19 cellular contexts compared by ENCODE assay signal in the genomic region with DNA sequence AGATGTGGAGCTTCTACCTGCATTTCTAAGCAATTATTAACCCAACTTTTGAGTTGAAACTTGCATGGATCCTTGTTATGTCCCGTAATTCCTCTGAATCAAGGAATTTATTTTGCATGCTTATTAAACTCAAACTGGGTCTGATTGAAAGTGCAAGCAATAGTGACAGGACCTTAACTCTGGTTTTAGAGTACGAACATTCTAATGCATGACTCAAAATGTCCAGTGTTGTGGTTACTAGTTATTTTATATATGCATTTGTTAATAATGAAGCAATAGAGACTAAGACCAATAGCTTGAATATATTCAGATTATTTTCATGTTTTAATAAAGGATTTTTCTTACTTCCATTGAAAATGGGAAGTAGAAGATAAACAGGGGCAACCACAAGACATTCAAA.
"Had no signal": no experiment of that assay in that cellular context is flagged by ENCODE, and none has a peak within 500 bp of the region (broad histone marks: within the 10 kb centered on the region; RNA-seq: fewer than 3 reads in every experiment).

No MANE protein-coding gene starts in this region.

- FAIRE-seq: bronchial epithelial cell, urothelium cell line had no signal

- DNase-seq: activated CD4-positive, alpha-beta T cell treated with anti-CD3 and anti-CD28 coated beads for 1 hour; activated CD4-positive, alpha-beta T cell treated with anti-CD3 and anti-CD28 coated beads, Interleukin-2, amount 50 U/mL, for 4 hours; activated gamma-delta T cell; activated T-cell treated with anti-CD3 and anti-CD28 coated beads, Interleukin-2, amount 50 U/mL, for 72 hours; effector CD4-positive, alpha-beta T cell; gastrocnemius medialis; heart right ventricle; left lung; occipital lobe; T1000 had no signal

- H3K27me3 Mint-ChIP-seq: activated naive CD4-positive, alpha-beta T cell treated with anti-CD3 and anti-CD28 coated beads, Interleukin-2, amount 50 U/mL, for 24 hours; stimulated activated naive CD8-positive, alpha-beta T cell treated with anti-CD3 and anti-CD28 coated beads, Interleukin-15, Interleukin-2, amounts not matched to agents 100 ng/mL and 50 ng/mL, for 24 hours had no signal

- H3K4me3 ChIP-seq: gastrocnemius medialis, heart right ventricle, left lung, prostate gland, right atrium auricular region, tibial nerve had no signal

- H3K27ac Mint-ChIP-seq: activated naive CD4-positive, alpha-beta T cell treated with anti-CD3 and anti-CD28 coated beads, Interleukin-2, amount 50 U/mL, for 24 hours; activated T-cell treated with anti-CD3 and anti-CD28 coated beads, Interleukin-2, amount 50 U/mL, for 72 hours; stimulated activated naive CD8-positive, alpha-beta T cell treated with anti-CD3 and anti-CD28 coated beads, Interleukin-15, Interleukin-2, amounts not matched to agents 100 ng/mL and 50 ng/mL, for 24 hours had no signal

- H3K4me3 Mint-ChIP-seq: activated naive CD4-positive, alpha-beta T cell treated with anti-CD3 and anti-CD28 coated beads, Interleukin-2, amount 50 U/mL, for 24 hours; activated T-cell treated with anti-CD3 and anti-CD28 coated beads, Interleukin-2, amount 50 U/mL, for 72 hours; stimulated activated naive CD8-positive, alpha-beta T cell treated with anti-CD3 and anti-CD28 coated beads, Interleukin-15, Interleukin-2, amounts not matched to agents 100 ng/mL and 50 ng/mL, for 24 hours had no signal

- ATAC-seq: activated T-cell treated with anti-CD3 and anti-CD28 coated beads, Interleukin-2, amount 50 U/mL, for 72 hours; esophagus mucosa; gastrocnemius medialis; heart right ventricle; left lung had no signal

- H3K4me1 ChIP-seq: heart right ventricle, left lung, prostate gland, right atrium auricular region, tibial nerve had no signal

- H3K9me3 Mint-ChIP-seq: activated naive CD4-positive, alpha-beta T cell treated with anti-CD3 and anti-CD28 coated beads, Interleukin-2, amount 50 U/mL, for 24 hours; activated T-cell treated with anti-CD3 and anti-CD28 coated beads, Interleukin-2, amount 50 U/mL, for 72 hours; stimulated activated naive CD8-positive, alpha-beta T cell treated with anti-CD3 and anti-CD28 coated beads, Interleukin-15, Interleukin-2, amounts not matched to agents 100 ng/mL and 50 ng/mL, for 24 hours had no signal

- H3K27me3 ChIP-seq: gastrocnemius medialis, heart right ventricle, left lung, right atrium auricular region, tibial nerve had no signal

- H3K9me3 ChIP-seq: gastrocnemius medialis, heart right ventricle, left lung, prostate gland, right atrium auricular region, tibial nerve had no signal

- H3K36me3 ChIP-seq: prostate gland had no signal

- H3K27ac ChIP-seq: heart right ventricle, left lung, prostate gland, right atrium auricular region, tibial nerve, VCaP had no signal
